ENCODE assay signal across 8 cellular contexts in the genomic region with DNA sequence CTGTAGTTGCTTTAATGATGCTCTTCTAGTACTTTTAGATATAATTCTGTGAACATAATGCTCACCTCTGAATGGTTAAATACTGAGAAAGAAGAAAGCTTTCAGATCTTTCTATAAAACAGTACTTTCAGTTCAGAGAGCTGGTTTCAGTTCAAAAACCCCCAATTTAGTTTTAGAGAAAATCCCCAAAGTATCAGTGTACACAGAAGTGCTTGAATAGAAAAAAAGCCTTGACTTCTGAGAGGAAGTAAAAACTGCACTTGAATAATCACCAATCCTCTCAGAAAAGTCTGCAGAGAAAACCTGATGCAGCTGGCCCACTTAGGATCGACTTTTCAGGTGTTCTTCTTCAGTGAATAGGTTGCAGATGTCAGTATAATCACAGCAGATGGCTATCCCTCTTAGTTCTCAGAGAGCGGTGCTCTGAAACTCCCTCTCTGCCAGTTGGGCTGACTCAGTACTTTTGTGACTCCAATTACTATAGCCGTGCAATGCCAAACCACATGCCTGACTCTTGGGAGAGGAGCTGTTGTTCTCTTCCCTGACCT.
A peak's percentile ranks its signal among the peaks of the same experiment; 100 is the strongest.
DNase-seq lines count a peak whose midpoint lies in the region; ATAC-seq, FAIRE-seq and TF ChIP-seq lines count a peak whose summit lies in the region.

No MANE protein-coding gene starts in this region.

- H3K4me1 ChIP-seq in BLaER1 (peaks cover 20% of the 10 kb centered on the region), kidney (ENCODE audit: control insufficient read depth in 1 of 2, insufficient read depth in 1 of 2, low read depth in 1 of 2, low read length in 2 of 2) (no peaks in the 10 kb centered on the region)

- DNase-seq in NCI-H774 (lab: John Stamatoyannopoulos, UW) (peak; percentile 54), glutamatergic neuron (no peak), kidney (no peak)
- DNase-seq in stimulated activated CD4-positive, alpha-beta T cell treated with anti-CD3 and anti-CD28 coated beads, Interleukin-4, amount 100 ng/mL, for 4 hours = no peak
- no peak for DNase-seq in activated CD8-positive, alpha-beta memory T cell treated with anti-CD3 and anti-CD28 coated beads, Interleukin-2, amount 50 U/mL, for 48 hours

- peak overlapping the region; percentile 47; the same call in 1 of the 2 replicates for H3K27ac ChIP-seq in BLaER1
- no peak overlapping the region for H3K27ac ChIP-seq in kidney (ENCODE audit: low read depth in 2 of 2, low read length in 2 of 2)

- H3K9me3 ChIP-seq in BLaER1 = peaks cover 12% of the 10 kb centered on the region
- H3K9me3 ChIP-seq in kidney (ENCODE audit: control insufficient read depth in 1 of 2, low read length in 2 of 2) = no peaks in the 10 kb centered on the region

- no peak overlapping the region for H3K4me3 ChIP-seq in BLaER1
- H3K4me3 ChIP-seq in kidney (ENCODE audit: low read length in 2 of 2) = no peak overlapping the region

- no peak for FAIRE-seq in kidney (lab: Jason Lieb, UNC)

- no peaks in the 10 kb centered on the region for H3K27me3 ChIP-seq in BLaER1

- peak overlapping the region; percentile 1 for H3K4me3 Mint-ChIP-seq in glutamatergic neuron (ENCODE audit: unreplicated experiment)

- peaks cover 27% of the 10 kb centered on the region for H3K4me1 Mint-ChIP-seq in glutamatergic neuron (ENCODE audit: low read depth, unreplicated experiment)

- H3K4me2 ChIP-seq in BLaER1 = peak overlapping the region; percentile 55

- peaks cover 2% of the 10 kb centered on the region for H3K27me3 Mint-ChIP-seq in glutamatergic neuron (ENCODE audit: unreplicated experiment)

- peaks cover 2% of the 10 kb centered on the region for H3K9me3 Mint-ChIP-seq in glutamatergic neuron (ENCODE audit: unreplicated experiment)

- no peaks in the 10 kb centered on the region for H3K36me3 Mint-ChIP-seq in glutamatergic neuron (ENCODE audit: unreplicated experiment)

- peak overlapping the region; percentile 74 for H3K27ac Mint-ChIP-seq in glutamatergic neuron (ENCODE audit: unreplicated experiment)

- intact Hi-C loops in kidney (cut with DNase I) = no loop called here

- TF ChIP-seq CTCF in glutamatergic neuron (IDR thresholded peaks at IDR 0.05; ENCODE audit: partially characterized antibody, unreplicated experiment) (no peak), kidney (IDR thresholded peaks at IDR 0.05; ENCODE audit: borderline replicate concordance, extremely low read depth, insufficient read depth) (no peak)

- H3K9ac ChIP-seq in BLaER1 (0 out of 2 replicates have a peak overlapping the region, but pooled peaks have one; percentile 55), kidney (ENCODE audit: low read length in 2 of 2) (no peak overlapping the region)

- ATAC-seq in GM19328 (IDR thresholded peaks at IDR 0.05; ENCODE audit: unreplicated experiment) (peak; percentile 93), HG03159 (IDR thresholded peaks at IDR 0.05; ENCODE audit: unreplicated experiment) (peak; percentile 91)

- no peaks in the 10 kb centered on the region for H4K20me1 ChIP-seq in BLaER1

- H3K36me3 ChIP-seq in BLaER1 = no peaks in the 10 kb centered on the region
- H3K36me3 ChIP-seq in kidney (ENCODE audit: control insufficient read depth in 1 of 2, insufficient read depth in 2 of 2, low read length in 2 of 2) = no peaks in the 10 kb centered on the region
